Comparison of ENCODE assay signal across 1 cellular context in the genomic region with DNA sequence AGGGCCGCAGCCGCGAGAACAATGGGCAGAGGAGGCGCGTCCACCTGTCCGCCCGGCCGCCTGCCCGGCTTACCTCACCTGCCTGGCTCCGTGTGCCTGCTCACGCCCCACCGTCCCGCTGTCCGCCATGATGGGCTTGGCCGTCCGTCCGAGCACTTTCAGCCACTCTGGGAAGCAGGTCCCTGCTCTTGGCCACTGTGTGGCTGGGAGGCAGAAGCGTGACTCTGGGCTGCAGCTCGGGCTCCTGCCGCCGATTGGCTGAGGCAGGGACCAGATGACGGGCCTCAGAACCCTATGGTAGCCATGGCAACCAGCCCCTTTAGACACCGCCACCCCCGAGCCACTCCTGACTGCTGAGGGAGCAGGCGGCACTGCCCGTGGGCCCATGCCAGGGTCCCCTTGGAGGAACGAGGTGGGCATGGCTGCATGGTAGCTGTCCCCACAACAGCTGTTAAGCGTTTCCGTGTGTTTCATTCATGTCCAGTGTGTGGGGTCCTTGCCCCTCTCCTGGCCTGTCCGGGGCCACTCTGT.
TF ChIP-seq lines count a peak whose summit lies in the region.

No MANE protein-coding gene starts in this region.

TF ChIP-seq in H1, 55 proteins besides CTCF, POLR2A, EP300 and RAD21:
- TF ChIP-seq BRCA1 (IDR thresholded peaks at IDR 0.05; ENCODE audit: low read depth, low read length) (no peak), YY1 (IDR thresholded peaks at IDR 0.05; ENCODE audit: low read depth, low read length) (no peak)
